Comparison of ENCODE assay signal across 24 cellular contexts in the genomic region with DNA sequence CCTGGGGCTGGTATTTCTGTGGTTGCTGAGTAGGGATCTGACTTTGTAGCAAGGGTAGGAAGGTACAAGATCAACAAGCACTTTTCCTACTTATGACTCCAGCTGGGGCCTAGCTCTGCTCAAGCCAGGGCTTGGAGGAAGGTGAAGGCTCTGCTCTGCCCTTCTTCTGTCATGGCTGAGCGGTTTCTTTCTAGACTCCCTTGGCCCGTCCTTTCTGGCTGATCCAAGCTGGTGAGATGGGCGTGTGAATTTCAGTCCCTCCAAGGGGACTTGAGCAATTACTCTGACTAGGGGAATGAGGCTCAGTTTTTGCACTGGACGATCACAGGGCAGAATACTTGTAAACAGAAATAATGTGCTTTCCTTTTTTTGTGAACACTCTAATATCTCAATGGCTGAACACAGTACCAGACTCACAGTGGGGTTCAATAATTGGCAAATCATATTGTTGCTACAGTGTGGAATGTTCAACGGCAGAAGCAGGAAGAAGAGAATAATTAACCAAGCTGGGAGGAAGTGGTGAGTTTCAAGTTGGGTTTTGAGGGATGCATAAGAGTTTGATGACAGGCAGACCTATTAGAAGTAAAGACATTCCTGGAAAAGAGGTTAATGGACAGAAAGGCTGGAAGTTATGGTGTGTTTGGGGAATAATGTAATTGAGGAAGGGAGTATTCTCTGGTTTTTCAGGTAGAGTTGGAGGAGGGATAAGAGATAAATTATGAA.
"Had no signal": no experiment of that assay in that cellular context is flagged by ENCODE, and none has a peak within 500 bp of the region (broad histone marks: within the 10 kb centered on the region; RNA-seq: fewer than 3 reads in every experiment).

No MANE protein-coding gene starts in this region.

- FAIRE-seq: endometrium had no signal

- ATAC-seq: effector memory CD8-positive, alpha-beta T cell; left lobe of liver; naive thymus-derived CD4-positive, alpha-beta T cell; right cardiac atrium; stimulated activated effector memory CD8-positive, alpha-beta T cell treated with anti-CD3 and anti-CD28 coated beads, Interleukin-12 subunit alpha, Interleukin-12 subunit beta, amount 100 ng/mL, for 72 hours had no signal

- DNase-seq: cortex of kidney; effector memory CD8-positive, alpha-beta T cell; erythroblast; esophagus squamous epithelium; foreskin melanocyte; hypothalamus; immature natural killer cell; islet precursor cell; kidney glomerular epithelial cell; midbrain; naive thymus-derived CD4-positive, alpha-beta T cell; nephron progenitor cell; nucleus accumbens; right cardiac atrium; sigmoid colon; stimulated activated CD4-positive, alpha-beta T cell treated with anti-CD3 and anti-CD28 coated beads, Interleukin-2, amount 100 ng/mL, for 24 hours; stimulated activated CD4-positive, alpha-beta T cell treated with anti-CD3 and anti-CD28 coated beads, Interleukin-4, amount 100 ng/mL, for 24 hours; stimulated activated naive CD4-positive, alpha-beta T cell treated with Interleukin-2 at 50 U/mL for 16 hours; stomach; thyroid gland; uterus had no signal
